2 cellular contexts compared by ENCODE assay signal in the genomic region with DNA sequence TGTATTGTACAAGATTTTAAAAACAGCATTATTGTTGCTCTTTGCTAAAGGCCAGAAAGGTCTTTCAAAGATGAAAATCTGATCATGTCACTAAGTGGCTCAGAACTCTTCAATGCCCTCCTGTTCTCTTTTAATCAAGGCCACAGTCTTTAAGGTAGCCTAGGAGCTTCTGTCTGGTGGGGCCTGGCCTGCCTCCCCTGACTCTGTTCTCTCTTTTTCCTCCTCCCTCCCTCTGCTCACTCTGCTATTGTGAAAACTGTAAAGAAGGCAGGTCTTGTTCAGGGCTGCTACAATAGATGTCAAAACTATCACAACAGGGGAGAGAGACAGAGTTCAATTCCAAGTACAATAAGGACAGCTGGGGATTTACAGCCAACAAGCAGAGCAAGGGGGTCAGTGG.
TF ChIP-seq lines count a peak whose summit lies in the region.

No MANE protein-coding gene starts in this region.

TF ChIP-seq in SK-N-SH treated with all-trans-retinoic acid at 6 μM for 48 hours, 23 proteins besides CTCF, POLR2A, EP300 and RAD21 (continued from another document):
- TF ChIP-seq, protein P1, sequence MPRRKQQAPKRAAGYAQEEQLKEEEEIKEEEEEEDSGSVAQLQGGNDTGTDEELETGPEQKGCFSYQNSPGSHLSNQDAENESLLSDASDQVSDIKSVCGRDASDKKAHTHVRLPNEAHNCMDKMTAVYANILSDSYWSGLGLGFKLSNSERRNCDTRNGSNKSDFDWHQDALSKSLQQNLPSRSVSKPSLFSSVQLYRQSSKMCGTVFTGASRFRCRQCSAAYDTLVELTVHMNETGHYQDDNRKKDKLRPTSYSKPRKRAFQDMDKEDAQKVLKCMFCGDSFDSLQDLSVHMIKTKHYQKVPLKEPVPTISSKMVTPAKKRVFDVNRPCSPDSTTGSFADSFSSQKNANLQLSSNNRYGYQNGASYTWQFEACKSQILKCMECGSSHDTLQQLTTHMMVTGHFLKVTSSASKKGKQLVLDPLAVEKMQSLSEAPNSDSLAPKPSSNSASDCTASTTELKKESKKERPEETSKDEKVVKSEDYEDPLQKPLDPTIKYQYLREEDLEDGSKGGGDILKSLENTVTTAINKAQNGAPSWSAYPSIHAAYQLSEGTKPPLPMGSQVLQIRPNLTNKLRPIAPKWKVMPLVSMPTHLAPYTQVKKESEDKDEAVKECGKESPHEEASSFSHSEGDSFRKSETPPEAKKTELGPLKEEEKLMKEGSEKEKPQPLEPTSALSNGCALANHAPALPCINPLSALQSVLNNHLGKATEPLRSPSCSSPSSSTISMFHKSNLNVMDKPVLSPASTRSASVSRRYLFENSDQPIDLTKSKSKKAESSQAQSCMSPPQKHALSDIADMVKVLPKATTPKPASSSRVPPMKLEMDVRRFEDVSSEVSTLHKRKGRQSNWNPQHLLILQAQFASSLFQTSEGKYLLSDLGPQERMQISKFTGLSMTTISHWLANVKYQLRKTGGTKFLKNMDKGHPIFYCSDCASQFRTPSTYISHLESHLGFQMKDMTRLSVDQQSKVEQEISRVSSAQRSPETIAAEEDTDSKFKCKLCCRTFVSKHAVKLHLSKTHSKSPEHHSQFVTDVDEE (CRISPR knock-in tag; IDR thresholded peaks at IDR 0.05), result no peak
- no peak for TF ChIP-seq ZNF70 (CRISPR knock-in tag; IDR thresholded peaks at IDR 0.05)

TF ChIP-seq in SK-N-SH, 30 proteins besides CTCF, POLR2A, EP300 and RAD21 (continued from another document):
- TF ChIP-seq, protein P2, sequence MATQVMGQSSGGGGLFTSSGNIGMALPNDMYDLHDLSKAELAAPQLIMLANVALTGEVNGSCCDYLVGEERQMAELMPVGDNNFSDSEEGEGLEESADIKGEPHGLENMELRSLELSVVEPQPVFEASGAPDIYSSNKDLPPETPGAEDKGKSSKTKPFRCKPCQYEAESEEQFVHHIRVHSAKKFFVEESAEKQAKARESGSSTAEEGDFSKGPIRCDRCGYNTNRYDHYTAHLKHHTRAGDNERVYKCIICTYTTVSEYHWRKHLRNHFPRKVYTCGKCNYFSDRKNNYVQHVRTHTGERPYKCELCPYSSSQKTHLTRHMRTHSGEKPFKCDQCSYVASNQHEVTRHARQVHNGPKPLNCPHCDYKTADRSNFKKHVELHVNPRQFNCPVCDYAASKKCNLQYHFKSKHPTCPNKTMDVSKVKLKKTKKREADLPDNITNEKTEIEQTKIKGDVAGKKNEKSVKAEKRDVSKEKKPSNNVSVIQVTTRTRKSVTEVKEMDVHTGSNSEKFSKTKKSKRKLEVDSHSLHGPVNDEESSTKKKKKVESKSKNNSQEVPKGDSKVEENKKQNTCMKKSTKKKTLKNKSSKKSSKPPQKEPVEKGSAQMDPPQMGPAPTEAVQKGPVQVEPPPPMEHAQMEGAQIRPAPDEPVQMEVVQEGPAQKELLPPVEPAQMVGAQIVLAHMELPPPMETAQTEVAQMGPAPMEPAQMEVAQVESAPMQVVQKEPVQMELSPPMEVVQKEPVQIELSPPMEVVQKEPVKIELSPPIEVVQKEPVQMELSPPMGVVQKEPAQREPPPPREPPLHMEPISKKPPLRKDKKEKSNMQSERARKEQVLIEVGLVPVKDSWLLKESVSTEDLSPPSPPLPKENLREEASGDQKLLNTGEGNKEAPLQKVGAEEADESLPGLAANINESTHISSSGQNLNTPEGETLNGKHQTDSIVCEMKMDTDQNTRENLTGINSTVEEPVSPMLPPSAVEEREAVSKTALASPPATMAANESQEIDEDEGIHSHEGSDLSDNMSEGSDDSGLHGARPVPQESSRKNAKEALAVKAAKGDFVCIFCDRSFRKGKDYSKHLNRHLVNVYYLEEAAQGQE (IDR thresholded peaks at IDR 0.05; ENCODE audit: low read depth, low read length), result no peak
- TF ChIP-seq SMC3 (IDR thresholded peaks at IDR 0.05; ENCODE audit: low read depth, low read length) (no peak), MXI1 (IDR thresholded peaks at IDR 0.05; ENCODE audit: low read depth, low read length) (no peak), GATA2 (CRISPR knock-in tag; IDR thresholded peaks at IDR 0.05) (no peak), SIN3A (IDR thresholded peaks at IDR 0.05; ENCODE audit: borderline replicate concordance, low read depth, low read length) (no peak)
TF ChIP-seq in SK-N-SH: peak in this region for 0.
